ENCODE assay signal across 3 cellular contexts in the genomic region with DNA sequence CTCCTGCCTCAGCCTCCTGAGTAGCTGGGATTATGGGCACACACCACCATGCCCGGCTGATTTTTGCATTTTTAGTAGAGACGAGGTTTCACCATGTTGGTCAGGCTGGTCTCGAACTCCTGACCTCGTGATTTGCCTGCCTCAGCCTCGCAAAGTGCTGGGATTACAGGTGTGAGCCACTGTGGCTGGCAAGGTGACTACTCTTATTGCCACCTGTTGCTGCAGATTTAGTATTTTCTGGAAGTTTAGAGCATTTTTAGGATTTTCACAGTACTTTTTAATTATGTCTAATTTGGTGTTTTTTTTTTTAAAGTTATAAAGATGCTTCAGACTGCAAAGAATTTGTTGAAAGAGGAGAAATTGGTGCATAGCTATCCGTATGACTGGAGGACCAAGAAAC. TPM values are rescaled to one million over a fixed set of nuclear protein-coding genes. Genes with fewer than 3 reads are reported as not detected.
A peak's percentile ranks its signal among the peaks of the same experiment; 100 is the strongest.
DNase-seq lines count a peak whose midpoint lies in the region; TF ChIP-seq lines count a peak whose summit lies in the region.
"Not testable (repeated sequence)": the region's sequence is repeated elsewhere in the genome, so short reads cannot be mapped to it uniquely, and the experiment has no call there.

No MANE protein-coding gene starts in this region.

- H3K27ac ChIP-seq in HEK293 (ENCODE audit: extremely low read depth, low read depth, low read length): not testable (repeated sequence)

- peak; percentile 24 for DNase-seq in activated CD4-positive, alpha-beta T cell treated with anti-CD3 and anti-CD28 coated beads, Interleukin-2, amount 10 ng/mL, durations not matched to agents 24 days and 14 days

- H3K27ac Mint-ChIP-seq in IgD-negative memory B cell: peak overlapping the region in 2 of 3 donors; percentile 5 to 53
- H3K27ac Mint-ChIP-seq in activated CD4-positive, alpha-beta T cell treated with anti-CD3 and anti-CD28 coated beads, Interleukin-2, amount 10 ng/mL, durations not matched to agents 24 days and 14 days: not testable (repeated sequence)

- not testable (repeated sequence) for H3K4me1 ChIP-seq in HEK293 (ENCODE audit: control insufficient read depth, insufficient read depth, low read length)

- not testable (repeated sequence) for H3K9me3 Mint-ChIP-seq in IgD-negative memory B cell; activated CD4-positive, alpha-beta T cell treated with anti-CD3 and anti-CD28 coated beads, Interleukin-2, amount 10 ng/mL, durations not matched to agents 24 days and 14 days

- TF ChIP-seq CTCF in HEK293 (tag by site-specific recombination; IDR thresholded peaks at IDR 0.05): not testable (repeated sequence)

- H3K4me1 Mint-ChIP-seq in IgD-negative memory B cell; activated CD4-positive, alpha-beta T cell treated with anti-CD3 and anti-CD28 coated beads, Interleukin-2, amount 10 ng/mL, durations not matched to agents 24 days and 14 days: not testable (repeated sequence)

- not testable (repeated sequence) for H3K4me3 Mint-ChIP-seq in IgD-negative memory B cell; activated CD4-positive, alpha-beta T cell treated with anti-CD3 and anti-CD28 coated beads, Interleukin-2, amount 10 ng/mL, durations not matched to agents 24 days and 14 days

- not testable (repeated sequence) for H3K27me3 Mint-ChIP-seq in IgD-negative memory B cell; activated CD4-positive, alpha-beta T cell treated with anti-CD3 and anti-CD28 coated beads, Interleukin-2, amount 10 ng/mL, durations not matched to agents 24 days and 14 days

- peaks cover 58 to 81% of the 10 kb centered on the region in 2 experiments for H3K36me3 ChIP-seq in HEK293 (ENCODE audit: control insufficient read depth in 2 of 2, insufficient read depth in 1 of 2, low read length in 2 of 2)

- POLR2A ChIA-PET in HEK293 (lab: Yijun Ruan, JAX): interaction anchor here (1.2 kb wide), 1 partner anchor 13 kb away, joined by 3 read pairs; no protein-coding TSS in a partner anchor

- not testable (repeated sequence) for H3K9me3 ChIP-seq in HEK293 (ENCODE audit: control insufficient read depth, insufficient read depth, low read depth, low read length)

- CTCF ChIA-PET in HEK293 (lab: Yijun Ruan, JAX): not testable (repeated sequence)

- not testable (repeated sequence) for H3K4me3 ChIP-seq in HEK293 (ENCODE audit: low read depth, low read length)

- intact Hi-C loops in activated CD4-positive, alpha-beta T cell treated with anti-CD3 and anti-CD28 coated beads, Interleukin-2, amount 10 ng/mL, durations not matched to agents 24 days and 14 days (cut with micrococcal nuclease): not testable (repeated sequence)

- not testable (repeated sequence) for H3K36me3 Mint-ChIP-seq in IgD-negative memory B cell
- peaks cover 46% of the 10 kb centered on the region for H3K36me3 Mint-ChIP-seq in activated CD4-positive, alpha-beta T cell treated with anti-CD3 and anti-CD28 coated beads, Interleukin-2, amount 10 ng/mL, durations not matched to agents 24 days and 14 days (ENCODE audit: low read depth)

TF ChIP-seq in HEK293, 187 proteins besides CTCF, POLR2A, EP300 and RAD21:
- TF ChIP-seq SCRT1 (tag by site-specific recombination; IDR thresholded peaks at IDR 0.05; ENCODE audit: borderline replicate concordance) (peak; percentile 83), SCRT2 (tag by site-specific recombination; IDR thresholded peaks at IDR 0.05) (peak; percentile 86)

RNA-seq across cellular contexts. Expression of a gene that starts 16.5 kb away (rescaled TPM):
- 58.6 TPM for polyA plus RNA-seq in IgD-negative memory B cell
- total RNA-seq in activated CD4-positive, alpha-beta T cell treated with anti-CD3 and anti-CD28 coated beads, Interleukin-2, amount 10 ng/mL, durations not matched to agents 24 days and 14 days: 80.1 and 84.3 TPM in 2 replicates

RNA-seq across cellular contexts. Expression of a gene that starts 20.9 kb away (rescaled TPM):
- polyA plus RNA-seq in IgD-negative memory B cell: 22.4 TPM
- 24.9 and 27.2 TPM in 2 replicates for total RNA-seq in activated CD4-positive, alpha-beta T cell treated with anti-CD3 and anti-CD28 coated beads, Interleukin-2, amount 10 ng/mL, durations not matched to agents 24 days and 14 days
